35 cellular contexts compared by ENCODE assay signal in genomic region chr20:54691335-54691734, GRCh38.
"Had no signal": no experiment of that assay in that cellular context is flagged by ENCODE, and none has a peak within 500 bp of the region (broad histone marks: within the 10 kb centered on the region; RNA-seq: fewer than 3 reads in every experiment).

No MANE protein-coding gene starts in this region.

- H3K27ac ChIP-seq: adrenal gland, brain microvascular endothelial cell, breast epithelium, WERI-Rb-1 had no signal

- H3K27me3 ChIP-seq: adrenal gland, body of pancreas, brain microvascular endothelial cell, breast epithelium had no signal

- H3K9me3 ChIP-seq: adrenal gland, body of pancreas, breast epithelium had no signal

- H3K4me3 Mint-ChIP-seq: activated CD4-positive, alpha-beta memory T cell treated with anti-CD3 and anti-CD28 coated beads, Interleukin-2, amount 10 ng/mL, durations not matched to agents 7 days and 5 days; activated CD4-positive, alpha-beta T cell treated with anti-CD3 and anti-CD28 coated beads for 36 hours; activated CD4-positive, alpha-beta T cell treated with anti-CD3 and anti-CD28 coated beads, Interleukin-2, amount 10 ng/mL, durations not matched to agents 7 days and 5 days; activated CD8-positive, alpha-beta memory T cell treated with anti-CD3 and anti-CD28 coated beads, Interleukin-2, amount 10 ng/mL, durations not matched to agents 7 days and 5 days; activated CD8-positive, alpha-beta T cell treated with anti-CD3 and anti-CD28 coated beads, Interleukin-2, amount 10 ng/mL, durations not matched to agents 7 days and 5 days; activated naive CD4-positive, alpha-beta T cell treated with anti-CD3 and anti-CD28 coated beads, Interleukin-2, amount 10 ng/mL, durations not matched to agents 7 days and 5 days; activated naive CD4-positive, alpha-beta T cell treated with anti-CD3 and anti-CD28 coated beads, Interleukin-2, amount 50 U/mL, for 24 hours; activated naive CD8-positive, alpha-beta T cell treated with anti-CD3 and anti-CD28 coated beads for 36 hours; activated T-cell treated with anti-CD3 and anti-CD28 coated beads, Interleukin-2, amount 50 U/mL, for 24 hours; T-helper 1 cell treated with Interleukin-12 subunit alpha and Interleukin-12 subunit beta and Interleukin-4 antibody, amounts not matched to agents 30 μg/mL and 1 μg/mL, for 36 hours; T-helper 2 cell treated with Interferon-gamma antibody and Interleukin-4, amounts not matched to agents 5 μg/mL and 100 μg/mL, for 36 hours; WTC11 had no signal

- H3K4me1 ChIP-seq: adrenal gland, breast epithelium had no signal

- H3K4me3 ChIP-seq: adrenal gland, body of pancreas, breast epithelium had no signal

- H3K27ac Mint-ChIP-seq: activated CD4-positive, alpha-beta memory T cell treated with anti-CD3 and anti-CD28 coated beads, Interleukin-2, amount 10 ng/mL, durations not matched to agents 7 days and 5 days; activated CD4-positive, alpha-beta T cell treated with anti-CD3 and anti-CD28 coated beads for 36 hours; activated CD4-positive, alpha-beta T cell treated with anti-CD3 and anti-CD28 coated beads, Interleukin-2, amount 10 ng/mL, durations not matched to agents 7 days and 5 days; activated CD8-positive, alpha-beta memory T cell treated with anti-CD3 and anti-CD28 coated beads, Interleukin-2, amount 10 ng/mL, durations not matched to agents 7 days and 5 days; activated CD8-positive, alpha-beta T cell treated with anti-CD3 and anti-CD28 coated beads, Interleukin-2, amount 10 ng/mL, durations not matched to agents 7 days and 5 days; activated naive CD4-positive, alpha-beta T cell treated with anti-CD3 and anti-CD28 coated beads, Interleukin-2, amount 10 ng/mL, durations not matched to agents 7 days and 5 days; activated naive CD4-positive, alpha-beta T cell treated with anti-CD3 and anti-CD28 coated beads, Interleukin-2, amount 50 U/mL, for 24 hours; activated naive CD8-positive, alpha-beta T cell treated with anti-CD3 and anti-CD28 coated beads for 36 hours; activated T-cell treated with anti-CD3 and anti-CD28 coated beads, Interleukin-2, amount 50 U/mL, for 24 hours; activated T-helper 2 cell treated with anti-CD3 and anti-CD28 coated beads, Interferon-gamma antibody, Interleukin-2, Interleukin-4, amounts not matched to agents 10 μg/mL and 5 μg/mL and 100 μg/mL, durations not matched to agents 14 hours and 24 hours and 36 hours; T-helper 1 cell treated with Interleukin-12 subunit alpha and Interleukin-12 subunit beta and Interleukin-4 antibody, amounts not matched to agents 30 μg/mL and 1 μg/mL, for 36 hours; T-helper 2 cell treated with Interferon-gamma antibody and Interleukin-4, amounts not matched to agents 5 μg/mL and 100 μg/mL, for 36 hours; WTC11 had no signal

- ATAC-seq: activated CD4-positive, alpha-beta T cell treated with anti-CD3 and anti-CD28 coated beads for 36 hours; activated CD4-positive, CD25-positive, alpha-beta regulatory T cell treated with anti-CD3 and anti-CD28 coated beads, Interleukin-2, amount 50 U/mL, for 24 hours; activated CD8-positive, alpha-beta memory T cell treated with anti-CD3 and anti-CD28 coated beads, Interleukin-2, amount 10 ng/mL, durations not matched to agents 7 days and 5 days; activated CD8-positive, alpha-beta T cell treated with anti-CD3 and anti-CD28 coated beads, Interleukin-2, amount 10 ng/mL, durations not matched to agents 7 days and 5 days; WTC11 had no signal

- H3K27me3 Mint-ChIP-seq: activated CD4-positive, alpha-beta memory T cell treated with anti-CD3 and anti-CD28 coated beads, Interleukin-2, amount 10 ng/mL, durations not matched to agents 7 days and 5 days; activated CD8-positive, alpha-beta memory T cell treated with anti-CD3 and anti-CD28 coated beads, Interleukin-2, amount 10 ng/mL, durations not matched to agents 7 days and 5 days; activated naive CD4-positive, alpha-beta T cell treated with anti-CD3 and anti-CD28 coated beads, Interleukin-2, amount 10 ng/mL, durations not matched to agents 7 days and 5 days had no signal

- H3K4me1 Mint-ChIP-seq: activated CD4-positive, alpha-beta memory T cell treated with anti-CD3 and anti-CD28 coated beads, Interleukin-2, amount 10 ng/mL, durations not matched to agents 7 days and 5 days; activated CD4-positive, alpha-beta T cell treated with anti-CD3 and anti-CD28 coated beads for 36 hours; activated CD4-positive, alpha-beta T cell treated with anti-CD3 and anti-CD28 coated beads, Interleukin-2, amount 10 ng/mL, durations not matched to agents 7 days and 5 days; activated CD8-positive, alpha-beta memory T cell treated with anti-CD3 and anti-CD28 coated beads, Interleukin-2, amount 10 ng/mL, durations not matched to agents 7 days and 5 days; activated naive CD4-positive, alpha-beta T cell treated with anti-CD3 and anti-CD28 coated beads, Interleukin-2, amount 10 ng/mL, durations not matched to agents 7 days and 5 days; activated naive CD4-positive, alpha-beta T cell treated with anti-CD3 and anti-CD28 coated beads, Interleukin-2, amount 50 U/mL, for 24 hours; activated naive CD8-positive, alpha-beta T cell treated with anti-CD3 and anti-CD28 coated beads for 36 hours; WTC11 had no signal

- H3K9me3 Mint-ChIP-seq: activated CD4-positive, alpha-beta memory T cell treated with anti-CD3 and anti-CD28 coated beads, Interleukin-2, amount 10 ng/mL, durations not matched to agents 7 days and 5 days; activated CD4-positive, alpha-beta T cell treated with anti-CD3 and anti-CD28 coated beads, Interleukin-2, amount 10 ng/mL, durations not matched to agents 7 days and 5 days; activated naive CD4-positive, alpha-beta T cell treated with anti-CD3 and anti-CD28 coated beads, Interleukin-2, amount 10 ng/mL, durations not matched to agents 7 days and 5 days; activated naive CD4-positive, alpha-beta T cell treated with anti-CD3 and anti-CD28 coated beads, Interleukin-2, amount 50 U/mL, for 24 hours; activated T-cell treated with anti-CD3 and anti-CD28 coated beads, Interleukin-2, amount 50 U/mL, for 24 hours; activated T-helper 2 cell treated with anti-CD3 and anti-CD28 coated beads, Interferon-gamma antibody, Interleukin-2, Interleukin-4, amounts not matched to agents 10 μg/mL and 5 μg/mL and 100 μg/mL, durations not matched to agents 14 hours and 24 hours and 36 hours; T-helper 1 cell treated with Interleukin-12 subunit alpha and Interleukin-12 subunit beta and Interleukin-4 antibody, amounts not matched to agents 30 μg/mL and 1 μg/mL, for 36 hours; T-helper 2 cell treated with Interferon-gamma antibody and Interleukin-4, amounts not matched to agents 5 μg/mL and 100 μg/mL, for 36 hours had no signal

- H3K36me3 ChIP-seq: adrenal gland, brain microvascular endothelial cell, breast epithelium, WERI-Rb-1 had no signal

- H3K36me3 Mint-ChIP-seq: activated CD8-positive, alpha-beta memory T cell treated with anti-CD3 and anti-CD28 coated beads, Interleukin-2, amount 10 ng/mL, durations not matched to agents 7 days and 5 days; activated naive CD4-positive, alpha-beta T cell treated with anti-CD3 and anti-CD28 coated beads, Interleukin-2, amount 10 ng/mL, durations not matched to agents 7 days and 5 days; activated naive CD4-positive, alpha-beta T cell treated with anti-CD3 and anti-CD28 coated beads, Interleukin-2, amount 50 U/mL, for 24 hours; activated naive CD8-positive, alpha-beta T cell treated with anti-CD3 and anti-CD28 coated beads for 36 hours had no signal

- DNase-seq: activated CD4-positive, alpha-beta memory T cell treated with anti-CD3 and anti-CD28 coated beads, Interleukin-2, amount 10 ng/mL, durations not matched to agents 7 days and 5 days; activated CD4-positive, alpha-beta T cell treated with anti-CD3 and anti-CD28 coated beads for 1 hour; activated CD4-positive, alpha-beta T cell treated with anti-CD3 and anti-CD28 coated beads for 36 hours; activated CD4-positive, alpha-beta T cell treated with anti-CD3 and anti-CD28 coated beads for 48 hours; activated CD4-positive, alpha-beta T cell treated with anti-CD3 and anti-CD28 coated beads, Interleukin-2, amount 10 ng/mL, durations not matched to agents 7 days and 5 days; activated CD4-positive, alpha-beta T cell treated with anti-CD3 and anti-CD28 coated beads, Interleukin-2, amount 50 U/mL, for 48 hours; activated CD4-positive, CD25-positive, alpha-beta regulatory T cell; activated CD8-positive, alpha-beta memory T cell treated with anti-CD3 and anti-CD28 coated beads for 24 hours; activated CD8-positive, alpha-beta memory T cell treated with anti-CD3 and anti-CD28 coated beads, Interleukin-2, amount 10 ng/mL, durations not matched to agents 7 days and 5 days; activated CD8-positive, alpha-beta memory T cell treated with anti-CD3 and anti-CD28 coated beads, Interleukin-2, amount 50 U/mL, for 48 hours; activated CD8-positive, alpha-beta T cell treated with anti-CD3 and anti-CD28 coated beads, Interleukin-2, amount 10 ng/mL, durations not matched to agents 7 days and 5 days; activated effector memory CD4-positive, alpha-beta T cell treated with Interleukin-2 at 50 U/mL for 16 hours; activated gamma-delta T cell; activated naive CD4-positive, alpha-beta T cell treated with anti-CD3 and anti-CD28 coated beads, Interleukin-2, amount 10 ng/mL, durations not matched to agents 7 days and 5 days; activated naive CD4-positive, alpha-beta T cell treated with Interleukin-2 at 50 U/mL for 16 hours; activated naive CD8-positive, alpha-beta T cell treated with anti-CD3 and anti-CD28 coated beads for 36 hours; activated T-cell treated with anti-CD3 and anti-CD28 coated beads, Interleukin-2, amount 50 U/mL, for 24 hours; activated T-cell treated with anti-CD3 and anti-CD28 coated beads, Interleukin-2, amount 50 U/mL, for 48 hours; adrenal gland; amniotic stem cell; aorta; body of pancreas; brain microvascular endothelial cell; central memory CD4-positive, alpha-beta T cell; T-helper 1 cell; T-helper 2 cell; T-helper 9 cell; WERI-Rb-1 had no signal
